In genomic region chr11:95734009-95734572, GRCh38 we compare ENCODE assay signal across 1 cellular context.
TF ChIP-seq lines count a peak whose summit lies in the region.

No MANE protein-coding gene starts in this region.

TF ChIP-seq in K562, 482 proteins besides CTCF, POLR2A, EP300 and RAD21 (continued from another document):
- TF ChIP-seq ZBTB43 (CRISPR knock-in tag; IDR thresholded peaks at IDR 0.05) (no peak), ATF4 (CRISPR knock-in tag; IDR thresholded peaks at IDR 0.05) (no peak), MYBL2 (IDR thresholded peaks at IDR 0.05; ENCODE audit: low read depth) (no peak), MYBL2 (CRISPR knock-in tag; IDR thresholded peaks at IDR 0.05; ENCODE audit: borderline replicate concordance) (no peak), ZNF318 (IDR thresholded peaks at IDR 0.05; ENCODE audit: borderline replicate concordance in 1 of 2, low read depth in 1 of 2) (no peak), RBM39 (optimal IDR thresholded peaks at IDR 0.05; ENCODE audit: low read depth, low read length) (no peak), ESRRB (CRISPR knock-in tag; IDR thresholded peaks at IDR 0.05; ENCODE audit: borderline replicate concordance) (no peak), HDGF (IDR thresholded peaks at IDR 0.05) (no peak), SMARCC2 (IDR thresholded peaks at IDR 0.05; ENCODE audit: low read depth) (peak; percentile 85; the same call in 1 of the 2 replicates), USF2 (CRISPR knock-in tag; IDR thresholded peaks at IDR 0.05) (no peak), NFXL1 (CRISPR knock-in tag; IDR thresholded peaks at IDR 0.05) (no peak), TEAD4 (IDR thresholded peaks at IDR 0.05; ENCODE audit: low read length) (peak; percentile 97), TEAD4 (CRISPR knock-in tag; IDR thresholded peaks at IDR 0.05; ENCODE audit: borderline replicate concordance) (no peak), ZNF133 (CRISPR knock-in tag; IDR thresholded peaks at IDR 0.05) (no peak), KAT2B (IDR thresholded peaks at IDR 0.05; ENCODE audit: low read depth, low read length) (no peak), ZNF316 (IDR thresholded peaks at IDR 0.05) (peak; percentile 81), CHD7 (IDR thresholded peaks at IDR 0.05; ENCODE audit: low read depth, low read length) (no peak), ARID2 (IDR thresholded peaks at IDR 0.05) (no peak), E2F8 (IDR thresholded peaks at IDR 0.05; ENCODE audit: low read depth, partially characterized antibody) (no peak), ZNF3 (CRISPR knock-in tag; IDR thresholded peaks at IDR 0.05) (no peak), ZNF23 (CRISPR knock-in tag; IDR thresholded peaks at IDR 0.05) (no peak), PTTG1 (tag; IDR thresholded peaks at IDR 0.05; ENCODE audit: low read depth) (no peak), ZNF347 (CRISPR knock-in tag; IDR thresholded peaks at IDR 0.05; ENCODE audit: low read depth) (no peak), ZNF274 (IDR thresholded peaks at IDR 0.05; ENCODE audit: borderline replicate concordance, low read depth, low read length) (no peak; the same call in 1 of the 2 replicates), ZNF778 (CRISPR knock-in tag; IDR thresholded peaks at IDR 0.05) (no peak), GABPB1 (CRISPR knock-in tag; IDR thresholded peaks at IDR 0.05) (no peak), DIDO1 (tag; IDR thresholded peaks at IDR 0.05; ENCODE audit: low read depth) (no peak)
